In genomic region chr12:101619026-101619827, GRCh38 we compare ENCODE assay signal across 22 cellular contexts. TPM values are rescaled to one million over a fixed set of nuclear protein-coding genes. Genes with fewer than 3 reads are reported as not detected.
"Had no signal": no experiment of that assay in that cellular context is flagged by ENCODE, and none has a peak within 500 bp of the region (broad histone marks: within the 10 kb centered on the region; RNA-seq: fewer than 3 reads in every experiment).

No MANE protein-coding gene starts in this region.

- H3K27ac Mint-ChIP-seq: activated CD8-positive, alpha-beta T cell treated with anti-CD3 and anti-CD28 coated beads for 36 hours; activated naive CD8-positive, alpha-beta T cell treated with anti-CD3 and anti-CD28 coated beads, Interleukin-2, amount 10 ng/mL, durations not matched to agents 7 days and 5 days; activated T-cell treated with anti-CD3 and anti-CD28 coated beads, Interleukin-2, amount 50 U/mL, for 72 hours; naive thymus-derived CD8-positive, alpha-beta T cell; stimulated activated naive CD8-positive, alpha-beta T cell treated with anti-CD3 and anti-CD28 coated beads, Interleukin-15, Interleukin-2, amounts not matched to agents 100 ng/mL and 50 ng/mL, for 24 hours had no signal

- H3K4me3 ChIP-seq: breast epithelium, dorsolateral prefrontal cortex, esophagus squamous epithelium, left lung, mucosa of descending colon, thoracic aorta, uterus had no signal

- H3K4me1 ChIP-seq: uterus had no signal

- H3K36me3 ChIP-seq: breast epithelium, esophagus squamous epithelium, left lung, thoracic aorta, uterus, WERI-Rb-1 had no signal

- H3K4me3 Mint-ChIP-seq: activated CD8-positive, alpha-beta T cell treated with anti-CD3 and anti-CD28 coated beads for 36 hours; activated naive CD8-positive, alpha-beta T cell treated with anti-CD3 and anti-CD28 coated beads, Interleukin-2, amount 10 ng/mL, durations not matched to agents 7 days and 5 days; activated T-cell treated with anti-CD3 and anti-CD28 coated beads, Interleukin-2, amount 50 U/mL, for 72 hours; naive thymus-derived CD8-positive, alpha-beta T cell; stimulated activated naive CD8-positive, alpha-beta T cell treated with anti-CD3 and anti-CD28 coated beads, Interleukin-15, Interleukin-2, amounts not matched to agents 100 ng/mL and 50 ng/mL, for 24 hours had no signal

- ATAC-seq: activated CD8-positive, alpha-beta T cell treated with anti-CD3 and anti-CD28 coated beads for 36 hours; activated T-cell treated with anti-CD3 and anti-CD28 coated beads, Interleukin-2, amount 50 U/mL, for 72 hours; left lung; naive thymus-derived CD8-positive, alpha-beta T cell; sciatic nerve had no signal

- H3K27me3 ChIP-seq: breast epithelium, esophagus squamous epithelium, left lung, uterus had no signal

- H3K36me3 Mint-ChIP-seq: activated naive CD8-positive, alpha-beta T cell treated with anti-CD3 and anti-CD28 coated beads, Interleukin-2, amount 10 ng/mL, durations not matched to agents 7 days and 5 days; naive thymus-derived CD8-positive, alpha-beta T cell had no signal

- H3K9me3 ChIP-seq: breast epithelium, esophagus squamous epithelium, left lung, mucosa of descending colon, thoracic aorta, uterus had no signal

- H3K27ac ChIP-seq: dorsolateral prefrontal cortex, esophagus squamous epithelium, left lung, thoracic aorta, uterus, WERI-Rb-1 had no signal

- H3K9me3 Mint-ChIP-seq: activated CD8-positive, alpha-beta T cell treated with anti-CD3 and anti-CD28 coated beads for 36 hours; activated naive CD8-positive, alpha-beta T cell treated with anti-CD3 and anti-CD28 coated beads, Interleukin-2, amount 10 ng/mL, durations not matched to agents 7 days and 5 days; activated T-cell treated with anti-CD3 and anti-CD28 coated beads, Interleukin-2, amount 50 U/mL, for 72 hours; naive thymus-derived CD8-positive, alpha-beta T cell; stimulated activated naive CD8-positive, alpha-beta T cell treated with anti-CD3 and anti-CD28 coated beads, Interleukin-15, Interleukin-2, amounts not matched to agents 100 ng/mL and 50 ng/mL, for 24 hours had no signal

- DNase-seq: activated CD4-positive, alpha-beta T cell treated with anti-CD3 and anti-CD28 coated beads for 4 hours; activated CD8-positive, alpha-beta memory T cell treated with anti-CD3 and anti-CD28 coated beads, Interleukin-2, amount 50 U/mL, for 4 hours; activated CD8-positive, alpha-beta T cell treated with anti-CD3 and anti-CD28 coated beads for 36 hours; activated naive CD8-positive, alpha-beta T cell treated with anti-CD3 and anti-CD28 coated beads, Interleukin-2, amount 10 ng/mL, durations not matched to agents 7 days and 5 days; activated T-cell treated with anti-CD3 and anti-CD28 coated beads, Interleukin-2, amount 50 U/mL, for 72 hours; anterior cingulate cortex; dorsolateral prefrontal cortex; esophagus squamous epithelium; foreskin fibroblast; head of caudate nucleus; islet precursor cell; left lung; naive thymus-derived CD8-positive, alpha-beta T cell; stimulated activated CD4-positive, alpha-beta T cell treated with anti-CD3 and anti-CD28 coated beads, Interleukin-2, amount 100 ng/mL, for 24 hours; uterus; WERI-Rb-1 had no signal

RNA-seq across cellular contexts. Expression of gene MYBPC1, which starts 24.5 kb away (rescaled TPM):
- total RNA-seq: activated CD8-positive, alpha-beta T cell treated with anti-CD3 and anti-CD28 coated beads for 36 hours; activated naive CD8-positive, alpha-beta T cell treated with anti-CD3 and anti-CD28 coated beads, Interleukin-2, amount 10 ng/mL, durations not matched to agents 7 days and 5 days; activated T-cell treated with anti-CD3 and anti-CD28 coated beads, Interleukin-2, amount 50 U/mL, for 72 hours; esophagus squamous epithelium; naive thymus-derived CD8-positive, alpha-beta T cell; posterior vena cava had no signal
- polyA plus RNA-seq: naive thymus-derived CD8-positive, alpha-beta T cell had no signal
